ENCODE assay signal across 24 cellular contexts in the genomic region with DNA sequence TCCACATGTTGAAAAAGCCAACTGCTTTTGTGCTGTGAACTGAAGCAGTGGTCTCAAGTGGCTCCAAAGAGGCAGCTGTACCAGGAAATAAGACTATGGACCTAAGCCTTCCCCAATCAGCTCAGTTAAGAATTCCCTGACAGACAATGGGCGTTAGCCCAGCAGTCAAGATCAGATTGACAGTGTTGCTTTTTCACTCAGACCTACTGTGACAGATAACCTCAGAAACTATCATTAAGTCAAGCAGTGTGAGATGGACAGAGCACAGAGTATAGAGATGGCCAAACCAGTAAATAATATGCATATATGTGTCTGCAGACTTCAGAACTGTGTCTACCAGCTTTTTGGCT.
DNase-seq lines count a peak whose midpoint lies in the region; ATAC-seq, FAIRE-seq and TF ChIP-seq lines count a peak whose summit lies in the region.
"Had no signal": no experiment of that assay in that cellular context is flagged by ENCODE, and none has a peak within 500 bp of the region (broad histone marks: within the 10 kb centered on the region; RNA-seq: fewer than 3 reads in every experiment).

No MANE protein-coding gene starts in this region.

- H3K27ac Mint-ChIP-seq in Caco-2 (ENCODE audit: unreplicated experiment) = peak overlapping the region; percentile 53
- H3K27ac Mint-ChIP-seq: activated naive CD4-positive, alpha-beta T cell treated with anti-CD3 and anti-CD28 coated beads, Interleukin-2, amount 10 ng/mL, durations not matched to agents 7 days and 5 days; activated T-cell treated with anti-CD3 and anti-CD28 coated beads, Interleukin-2, amount 50 U/mL, for 24 hours; CD8-positive, alpha-beta memory T cell; natural killer cell treated with Interleukin-12 subunit alpha and Interleukin-12 subunit beta and Interleukin-15 and Interleukin-18, amount 100 ng/mL, for 72 hours; T-helper 1 cell treated with Interleukin-12 subunit alpha and Interleukin-12 subunit beta and Interleukin-4 antibody, amounts not matched to agents 30 μg/mL and 1 μg/mL, for 36 hours; WTC11 had no signal

- TF ChIP-seq POLR2A in body of pancreas (IDR thresholded peaks at IDR 0.05) (no peak), GM12892 (IDR thresholded peaks at IDR 0.05; ENCODE audit: low read depth, low read length) (no peak)

- ATAC-seq in body of pancreas (no peak), GM21447 (IDR thresholded peaks at IDR 0.05; ENCODE audit: unreplicated experiment) (no peak)
- ATAC-seq: natural killer cell treated with Interleukin-12 subunit alpha and Interleukin-12 subunit beta and Interleukin-15 and Interleukin-18, amount 100 ng/mL, for 72 hours; WTC11 had no signal

- no peak for TF ChIP-seq CTCF in Caco-2 (IDR thresholded peaks at IDR 0.05; ENCODE audit: insufficient read depth in 1 of 2, low read depth in 1 of 2, low read length in 1 of 2, severe bottlenecking in 1 of 2, unreplicated experiment in 1 of 2)
- TF ChIP-seq CTCF in body of pancreas (IDR thresholded peaks at IDR 0.05) = no peak
- TF ChIP-seq CTCF in neutrophil (IDR thresholded peaks at IDR 0.05) = no peak

- H3K27ac ChIP-seq in KOPT-K1 (ENCODE audit: low read depth, low read length, poor library complexity, severe bottlenecking) = peak overlapping the region; percentile 27
- H3K27ac ChIP-seq in body of pancreas = peak overlapping the region in 3 of 4 donors; percentile 33 to 75 (median 60)
- peak overlapping the region; percentile 63 for H3K27ac ChIP-seq in neutrophil
- H3K27ac ChIP-seq: GM23248, KMS-11 had no signal

- CTCF ChIA-PET in Caco-2 (lab: Charles Lee) = interaction anchor here (0.7 to 1.3 kb wide), 6 partner anchors 10 to 36 kb away, joined by 3 to 6 read pairs (median 4); no protein-coding TSS in a partner anchor

- peak in 1 of 2 experiments; percentile 15 for DNase-seq in Caco-2
- no peak for DNase-seq in body of pancreas
- no peak for DNase-seq in dermis blood vessel endothelial cell
- no peak for DNase-seq in GM12892 (ENCODE audit: insufficient read length)
- DNase-seq: activated CD4-positive, alpha-beta T cell treated with anti-CD3 and anti-CD28 coated beads, Interleukin-2, amount 50 U/mL, for 48 hours; activated naive CD4-positive, alpha-beta T cell treated with anti-CD3 and anti-CD28 coated beads, Interleukin-2, amount 10 ng/mL, durations not matched to agents 7 days and 5 days; activated T-cell treated with anti-CD3 and anti-CD28 coated beads, Interleukin-2, amount 50 U/mL, for 24 hours; CD8-positive, alpha-beta memory T cell; GM23248; hippocampal formation; mesenchymal stem cell; NCI-H1048; NCI-H526; SIG-M5; stimulated activated CD4-positive, alpha-beta T cell treated with anti-CD3 and anti-CD28 coated beads, Interleukin-4, amount 100 ng/mL, for 24 hours had no signal

- no peak overlapping the region for H3K4me3 ChIP-seq in Caco-2 (ENCODE audit: low read depth, low read length)
- H3K4me3 ChIP-seq in body of pancreas = no peak overlapping the region
- H3K4me3 ChIP-seq in neutrophil (ENCODE audit: low read depth in 1 of 2, low read length in 1 of 2) = no peak overlapping the region
- H3K4me3 ChIP-seq: GM23248, prostate gland had no signal

- no peaks in the 10 kb centered on the region for H3K27me3 Mint-ChIP-seq in Caco-2 (ENCODE audit: insufficient read depth, unreplicated experiment)
- H3K27me3 Mint-ChIP-seq: activated T-cell treated with anti-CD3 and anti-CD28 coated beads, Interleukin-2, amount 50 U/mL, for 24 hours had no signal

- intact Hi-C loops in Caco-2 (cut with micrococcal nuclease; ENCODE audit: unreplicated experiment) = no loop called here
- intact Hi-C loops in body of pancreas (cut with DNase I) = no loop called here

- H3K36me3 ChIP-seq in Caco-2 (ENCODE audit: control insufficient read depth, insufficient read depth, low read length) = no peaks in the 10 kb centered on the region
- no peaks in the 10 kb centered on the region for H3K36me3 ChIP-seq in KOPT-K1 (ENCODE audit: insufficient read depth, low read length)
- no peaks in the 10 kb centered on the region for H3K36me3 ChIP-seq in body of pancreas (replicated peaks in 1 of 2; ENCODE audit: insufficient read depth in 1 of 2, low read depth in 2 of 2)
- H3K36me3 ChIP-seq in neutrophil = no peaks in the 10 kb centered on the region
- H3K36me3 ChIP-seq: prostate gland had no signal

- no peak overlapping the region for H3K4me3 Mint-ChIP-seq in Caco-2 (ENCODE audit: unreplicated experiment)
- H3K4me3 Mint-ChIP-seq: activated naive CD4-positive, alpha-beta T cell treated with anti-CD3 and anti-CD28 coated beads, Interleukin-2, amount 10 ng/mL, durations not matched to agents 7 days and 5 days; activated T-cell treated with anti-CD3 and anti-CD28 coated beads, Interleukin-2, amount 50 U/mL, for 24 hours; CD8-positive, alpha-beta memory T cell; natural killer cell treated with Interleukin-12 subunit alpha and Interleukin-12 subunit beta and Interleukin-15 and Interleukin-18, amount 100 ng/mL, for 72 hours; T-helper 1 cell treated with Interleukin-12 subunit alpha and Interleukin-12 subunit beta and Interleukin-4 antibody, amounts not matched to agents 30 μg/mL and 1 μg/mL, for 36 hours; WTC11 had no signal

- H3K4me1 ChIP-seq in Caco-2 (peaks cover 34% of the 10 kb centered on the region), body of pancreas (peaks cover 39% of the 10 kb centered on the region), neutrophil (ENCODE audit: control insufficient read depth in 1 of 2, insufficient read depth in 1 of 2, low read depth in 1 of 2, low read length in 1 of 2) (peaks cover 57% of the 10 kb centered on the region in 2 experiments)

- POLR2A ChIA-PET in Caco-2 (lab: Charles Lee) = no interaction called here

- no TSS peak for BruUV-seq in Caco-2 (replicated peaks; lab: Mats Ljungman, UMichigan)

- H3K9me3 Mint-ChIP-seq in Caco-2 (ENCODE audit: unreplicated experiment) = no peaks in the 10 kb centered on the region
- H3K9me3 Mint-ChIP-seq: activated naive CD4-positive, alpha-beta T cell treated with anti-CD3 and anti-CD28 coated beads, Interleukin-2, amount 10 ng/mL, durations not matched to agents 7 days and 5 days; natural killer cell treated with Interleukin-12 subunit alpha and Interleukin-12 subunit beta and Interleukin-15 and Interleukin-18, amount 100 ng/mL, for 72 hours; T-helper 1 cell treated with Interleukin-12 subunit alpha and Interleukin-12 subunit beta and Interleukin-4 antibody, amounts not matched to agents 30 μg/mL and 1 μg/mL, for 36 hours had no signal

- peaks cover 24% of the 10 kb centered on the region for H3K4me1 Mint-ChIP-seq in Caco-2 (ENCODE audit: low read depth, unreplicated experiment)
- H3K4me1 Mint-ChIP-seq: activated naive CD4-positive, alpha-beta T cell treated with anti-CD3 and anti-CD28 coated beads, Interleukin-2, amount 10 ng/mL, durations not matched to agents 7 days and 5 days had no signal

- H3K27me3 ChIP-seq in Caco-2 (replicated peaks; ENCODE audit: control insufficient read depth, insufficient read depth, low read length) (no peaks in the 10 kb centered on the region), body of pancreas (no peaks in the 10 kb centered on the region), neutrophil (no peaks in the 10 kb centered on the region)

- H3K9me3 ChIP-seq in Caco-2 = no peaks in the 10 kb centered on the region
- no peaks in the 10 kb centered on the region for H3K9me3 ChIP-seq in KOPT-K1 (ENCODE audit: insufficient read depth, low read length, poor library complexity, severe bottlenecking)
- H3K9me3 ChIP-seq in body of pancreas = no peaks in the 10 kb centered on the region
- no peaks in the 10 kb centered on the region for H3K9me3 ChIP-seq in neutrophil
- H3K9me3 ChIP-seq: prostate gland had no signal

- H3K36me3 Mint-ChIP-seq in Caco-2 (ENCODE audit: insufficient read depth, unreplicated experiment) = no peaks in the 10 kb centered on the region
- H3K36me3 Mint-ChIP-seq: activated naive CD4-positive, alpha-beta T cell treated with anti-CD3 and anti-CD28 coated beads, Interleukin-2, amount 10 ng/mL, durations not matched to agents 7 days and 5 days; natural killer cell treated with Interleukin-12 subunit alpha and Interleukin-12 subunit beta and Interleukin-15 and Interleukin-18, amount 100 ng/mL, for 72 hours had no signal

- WGBS in body of pancreas, 2 donors = 44 to 50% methylated on average over 1 of the region's 1 CpG

- FAIRE-seq in GM12892 (lab: Jason Lieb, UNC) = no peak
- FAIRE-seq: astrocyte had no signal
